Comparison of ENCODE assay signal across 1 cellular context in genomic region chr6:42030585-42031506, GRCh38.
TF ChIP-seq lines count a peak whose summit lies in the region.

No MANE protein-coding gene starts in this region.

TF ChIP-seq in K562, 482 proteins besides CTCF, POLR2A, EP300 and RAD21 (continued from another document and continues in another):
- peak; percentile 93 for TF ChIP-seq CREB3 (tag; conservative IDR thresholded peaks at IDR 0.05; ENCODE audit: low read depth)
- 0 out of 2 replicates have a peak, but pooled peaks have one; percentile 38 for TF ChIP-seq FOXO4 (CRISPR knock-in tag; IDR thresholded peaks at IDR 0.05)
- peak; percentile 59 for TF ChIP-seq HMGN3 (IDR thresholded peaks at IDR 0.05; ENCODE audit: borderline replicate concordance, extremely low read depth, insufficient read length, low read depth, low read length)
- peak; percentile 88 for TF ChIP-seq RFX1 (IDR thresholded peaks at IDR 0.05)
- peak; percentile 53; the same call in 1 of the 2 replicates for TF ChIP-seq CTBP1 (IDR thresholded peaks at IDR 0.05; ENCODE audit: borderline replicate concordance)
- TF ChIP-seq L3MBTL2 (IDR thresholded peaks at IDR 0.05), result peak; percentile 69
- no peak for TF ChIP-seq CHAMP1 (IDR thresholded peaks at IDR 0.05)
- no peak for TF ChIP-seq ETS1 (conservative IDR thresholded peaks at IDR 0.05; ENCODE audit: control insufficient read depth, low read depth, low read length)
- TF ChIP-seq BACH1 (tag; IDR thresholded peaks at IDR 0.05), result peak; percentile 58; the same call in 1 of the 2 replicates
- TF ChIP-seq EGR1 (conservative IDR thresholded peaks at IDR 0.05), result peak; percentile 16; the same call in 1 of the 2 replicates
- no peak for TF ChIP-seq ZNF23 (CRISPR knock-in tag; IDR thresholded peaks at IDR 0.05)
- no peak for TF ChIP-seq POLR3A (IDR thresholded peaks at IDR 0.05; ENCODE audit: borderline replicate concordance, extremely low read depth, insufficient read depth, insufficient read length)
- no peak for TF ChIP-seq FOXK1 (CRISPR knock-in tag; IDR thresholded peaks at IDR 0.05; ENCODE audit: borderline replicate concordance)
- no peak for TF ChIP-seq BRF2 (IDR thresholded peaks at IDR 0.05; ENCODE audit: borderline replicate concordance, insufficient read depth, insufficient read length)
- TF ChIP-seq NONO (IDR thresholded peaks at IDR 0.05; ENCODE audit: low read depth in 2 of 2, low read length in 1 of 2), result no peak
- TF ChIP-seq ZNF75A (CRISPR knock-in tag; IDR thresholded peaks at IDR 0.05), result peak; percentile 67; the same call in 1 of the 2 replicates
- TF ChIP-seq ZBED1 (IDR thresholded peaks at IDR 0.05), result 0 out of 2 replicates have a peak, but pooled peaks have one; percentile 19
- no peak for TF ChIP-seq RBM34 (IDR thresholded peaks at IDR 0.05; ENCODE audit: borderline replicate concordance, insufficient read depth, low read length)
- 0 out of 2 replicates have a peak, but pooled peaks have one; percentile 9 for TF ChIP-seq PHB (CRISPR knock-in tag; IDR thresholded peaks at IDR 0.05)
- TF ChIP-seq TAF9B (IDR thresholded peaks at IDR 0.05; ENCODE audit: partially characterized antibody), result peak; percentile 88
- 0 out of 2 replicates have a peak, but pooled peaks have one; percentile 79 for TF ChIP-seq DNMT1 (IDR thresholded peaks at IDR 0.05)
- no peak for TF ChIP-seq ZNF785 (CRISPR knock-in tag; IDR thresholded peaks at IDR 0.05)
- TF ChIP-seq VEZF1 (CRISPR knock-in tag; IDR thresholded peaks at IDR 0.05), result peak; percentile 48; the same call in 1 of the 2 replicates
- no peak for TF ChIP-seq ZNF449 (CRISPR knock-in tag; IDR thresholded peaks at IDR 0.05)
- no peak for TF ChIP-seq BCLAF1 (IDR thresholded peaks at IDR 0.05; ENCODE audit: borderline replicate concordance in 1 of 2, control insufficient read depth in 1 of 2, low read depth in 2 of 2, low read length in 1 of 2)
- no peak for TF ChIP-seq HDAC8 (tag; IDR thresholded peaks at IDR 0.05)
- no peak for TF ChIP-seq CGGBP1 (CRISPR knock-in tag; IDR thresholded peaks at IDR 0.05)
- TF ChIP-seq ZNF766 (CRISPR knock-in tag; conservative IDR thresholded peaks at IDR 0.05), result peak; percentile 57
- peak; percentile 32 for TF ChIP-seq KDM5B (IDR thresholded peaks at IDR 0.05; ENCODE audit: insufficient replicate concordance, low read depth, low read length)
- peak; percentile 53 for TF ChIP-seq PRDM10 (IDR thresholded peaks at IDR 0.05; ENCODE audit: partially characterized antibody)
- TF ChIP-seq ZBTB11 (CRISPR knock-in tag; IDR thresholded peaks at IDR 0.05), result 0 out of 6 replicates have a peak, but pooled peaks of 1 of the 3 experiments have one; percentile 61
- TF ChIP-seq HSF4 (CRISPR knock-in tag; IDR thresholded peaks at IDR 0.05; ENCODE audit: borderline replicate concordance), result peak; percentile 52; the same call in 1 of the 2 replicates
- no peak for TF ChIP-seq ZNF121 (CRISPR knock-in tag; conservative IDR thresholded peaks at IDR 0.05)
- TF ChIP-seq FOXJ2 (tag; IDR thresholded peaks at IDR 0.05), result peak; percentile 25; the same call in 1 of the 2 replicates
- peak in 1 of 2 experiments; percentile 38; a peak in 1 of 4 replicates for TF ChIP-seq HDAC1 (IDR thresholded peaks at IDR 0.05)
- peak; percentile 72 for TF ChIP-seq DMBX1 (CRISPR knock-in tag; IDR thresholded peaks at IDR 0.05; ENCODE audit: borderline replicate concordance)
- TF ChIP-seq GTF2E2 (tag; IDR thresholded peaks at IDR 0.05), result 0 out of 2 replicates have a peak, but pooled peaks have one; percentile 41
